ENCODE assay signal across 18 cellular contexts in the genomic region with DNA sequence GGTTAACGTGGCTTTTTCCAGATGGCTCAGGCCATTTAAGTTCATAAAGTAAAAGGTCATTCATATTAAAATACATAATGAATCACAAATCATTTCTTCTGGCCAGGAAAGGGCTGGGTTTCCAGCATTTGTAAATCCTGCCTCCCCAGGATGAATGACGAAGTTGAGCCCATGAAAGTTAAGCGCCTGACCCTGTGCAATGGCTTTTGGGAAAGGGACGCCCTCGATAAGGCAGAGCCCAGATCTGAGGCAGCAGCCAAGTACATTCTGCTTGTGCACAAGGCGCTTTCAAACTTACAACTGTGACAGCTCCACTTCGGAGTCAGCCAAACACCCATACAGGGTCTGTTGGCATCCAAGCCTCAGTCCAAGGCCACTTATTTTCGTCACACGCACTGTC. TPM values are rescaled to one million over a fixed set of nuclear protein-coding genes. Genes with fewer than 3 reads are reported as not detected.
DNase-seq lines count a peak whose midpoint lies in the region; ATAC-seq and TF ChIP-seq lines count a peak whose summit lies in the region.
"Had no signal": no experiment of that assay in that cellular context is flagged by ENCODE, and none has a peak within 500 bp of the region (broad histone marks: within the 10 kb centered on the region; RNA-seq: fewer than 3 reads in every experiment).

No MANE protein-coding gene starts in this region.

- no peaks in the 10 kb centered on the region for H3K27me3 Mint-ChIP-seq in stimulated activated naive CD8-positive, alpha-beta T cell treated with anti-CD3 and anti-CD28 coated beads, Interleukin-15, Interleukin-2, amounts not matched to agents 100 ng/mL and 50 ng/mL, for 24 hours
- no peaks in the 10 kb centered on the region for H3K27me3 Mint-ChIP-seq in natural killer cell (ENCODE audit: low read depth in 2 of 2)
- H3K27me3 Mint-ChIP-seq: stimulated activated memory B cell treated with anti-CD40 and anti-IgM and Interleukin-4, amounts not matched to agents 10 μg/mL and 1 μg/mL and 100 μg/mL, for 72 hours had no signal

- peaks cover 0 to 12% (median 0%) of the 10 kb centered on the region in 3 donors for H3K36me3 ChIP-seq in tibial artery
- H3K36me3 ChIP-seq in brain microvascular endothelial cell (replicated peaks), result no peaks in the 10 kb centered on the region

- no peak for ATAC-seq in stimulated activated naive CD8-positive, alpha-beta T cell treated with anti-CD3 and anti-CD28 coated beads, Interleukin-15, Interleukin-2, amounts not matched to agents 100 U/mL and 50 U/mL, for 24 hours
- peak; percentile 92 for ATAC-seq in Right ventricle myocardium inferior
- ATAC-seq in natural killer cell, result no peak
- no peak for ATAC-seq in GM21825 (IDR thresholded peaks at IDR 0.05; ENCODE audit: unreplicated experiment)
- ATAC-seq: K562; stimulated activated memory B cell treated with anti-CD40 and anti-IgM and Interleukin-4, amounts not matched to agents 10 μg/mL and 1 μg/mL and 100 μg/mL, for 72 hours had no signal

- no peaks in the 10 kb centered on the region for H3K27me3 ChIP-seq in tibial artery
- H3K27me3 ChIP-seq in brain microvascular endothelial cell (replicated peaks), result no peaks in the 10 kb centered on the region

- H3K4me3 Mint-ChIP-seq in stimulated activated naive CD8-positive, alpha-beta T cell treated with anti-CD3 and anti-CD28 coated beads, Interleukin-15, Interleukin-2, amounts not matched to agents 100 ng/mL and 50 ng/mL, for 24 hours, result peak overlapping the region; percentile 16
- peak overlapping the region; percentile 86 for H3K4me3 Mint-ChIP-seq in natural killer cell
- H3K4me3 Mint-ChIP-seq: nephron; stimulated activated memory B cell treated with anti-CD40 and anti-IgM and Interleukin-4, amounts not matched to agents 10 μg/mL and 1 μg/mL and 100 μg/mL, for 72 hours had no signal

- TF ChIP-seq CTCF in natural killer cell (IDR thresholded peaks at IDR 0.05) (no peak), tibial artery (IDR thresholded peaks at IDR 0.05) (no peak), brain microvascular endothelial cell (IDR thresholded peaks at IDR 0.05; ENCODE audit: low read depth, low read length, missing control alignments) (no peak)

- peaks cover 47% of the 10 kb centered on the region for H3K4me1 Mint-ChIP-seq in stimulated activated naive CD8-positive, alpha-beta T cell treated with anti-CD3 and anti-CD28 coated beads, Interleukin-15, Interleukin-2, amounts not matched to agents 100 ng/mL and 50 ng/mL, for 24 hours (ENCODE audit: low read depth)
- peaks cover 63 to 83% of the 10 kb centered on the region in 2 donors for H3K4me1 Mint-ChIP-seq in natural killer cell
- H3K4me1 Mint-ChIP-seq: nephron had no signal

- intact Hi-C loops in Right ventricle myocardium inferior (cut with DNase I) (loop anchor here (5.0 kb wide), 1 partner anchor 42 kb away; no protein-coding TSS in a partner anchor), natural killer cell (cut with micrococcal nuclease) (no loop called here), tibial artery (cut with DNase I; ENCODE audit: low total_unique reads) (no loop called here)

- H3K4me1 ChIP-seq in tibial artery, result no peaks in the 10 kb centered on the region

- peaks cover 9% of the 10 kb centered on the region for H3K9me3 Mint-ChIP-seq in stimulated activated naive CD8-positive, alpha-beta T cell treated with anti-CD3 and anti-CD28 coated beads, Interleukin-15, Interleukin-2, amounts not matched to agents 100 ng/mL and 50 ng/mL, for 24 hours
- H3K9me3 Mint-ChIP-seq in natural killer cell, result peaks cover 0 to 3% of the 10 kb centered on the region in 2 donors
- H3K9me3 Mint-ChIP-seq: nephron; stimulated activated memory B cell treated with anti-CD40 and anti-IgM and Interleukin-4, amounts not matched to agents 10 μg/mL and 1 μg/mL and 100 μg/mL, for 72 hours had no signal

- no peaks in the 10 kb centered on the region for H3K9me3 ChIP-seq in tibial artery

- peaks cover 70% of the 10 kb centered on the region for H3K36me3 Mint-ChIP-seq in stimulated activated naive CD8-positive, alpha-beta T cell treated with anti-CD3 and anti-CD28 coated beads, Interleukin-15, Interleukin-2, amounts not matched to agents 100 ng/mL and 50 ng/mL, for 24 hours (ENCODE audit: low read depth)
- H3K36me3 Mint-ChIP-seq in natural killer cell, result peaks cover 17% of the 10 kb centered on the region
- H3K36me3 Mint-ChIP-seq: stimulated activated memory B cell treated with anti-CD40 and anti-IgM and Interleukin-4, amounts not matched to agents 10 μg/mL and 1 μg/mL and 100 μg/mL, for 72 hours had no signal

- in situ Hi-C loops in brain microvascular endothelial cell (cut with HindIII; ENCODE audit: low pct_ligation_motif_present, low sequenced_read_pairs), result no loop called here

- no peak for DNase-seq in stimulated activated naive CD8-positive, alpha-beta T cell treated with anti-CD3 and anti-CD28 coated beads, Interleukin-15, Interleukin-2, amounts not matched to agents 100 U/mL and 50 U/mL, for 24 hours
- DNase-seq in Right ventricle myocardium inferior (ENCODE audit: missing footprints), result no peak
- no peak for DNase-seq in natural killer cell
- DNase-seq in tibial artery, result no peak
- no peak for DNase-seq in NCI-H1930 (lab: John Stamatoyannopoulos, UW)
- no peak for DNase-seq in brain microvascular endothelial cell
- DNase-seq: DMS 273 treated with DMSO at 0.1 percent for 48 hours; HCEC 1CT; NCI-H1436; NCI-H446; stimulated activated CD4-positive, alpha-beta T cell treated with anti-CD3 and anti-CD28 coated beads, Interleukin-4, amount 100 ng/mL, for 4 hours had no signal

- no peak overlapping the region for H3K27ac Mint-ChIP-seq in stimulated activated naive CD8-positive, alpha-beta T cell treated with anti-CD3 and anti-CD28 coated beads, Interleukin-15, Interleukin-2, amounts not matched to agents 100 ng/mL and 50 ng/mL, for 24 hours
- peak overlapping the region; percentile 72 to 93 for H3K27ac Mint-ChIP-seq in natural killer cell
- H3K27ac Mint-ChIP-seq: nephron; stimulated activated memory B cell treated with anti-CD40 and anti-IgM and Interleukin-4, amounts not matched to agents 10 μg/mL and 1 μg/mL and 100 μg/mL, for 72 hours had no signal

- H3K27ac ChIP-seq in tibial artery (no peak overlapping the region), brain microvascular endothelial cell (no peak overlapping the region)

- H3K4me3 ChIP-seq in tibial artery (no peak overlapping the region), brain microvascular endothelial cell (ENCODE audit: low read depth, low read length) (no peak overlapping the region)
- H3K4me3 ChIP-seq: K562 had no signal

RNA-seq across cellular contexts. Expression of a gene that starts 2.8 kb away (rescaled TPM):
- total RNA-seq in Right ventricle myocardium inferior, result 33.5 TPM
- 100 to 1,000 TPM in 1 of 3 donors, 10 to 100 TPM in 2; 39.7 to 100 (median 51.9) TPM for total RNA-seq in natural killer cell
- total RNA-seq: epithelial cell of proximal tubule, SK-MEL-5 had no signal

RNA-seq across cellular contexts. Expression of a gene that starts 56.2 kb away (rescaled TPM):
- total RNA-seq in Right ventricle myocardium inferior, result 6.2 TPM
- 10 to 100 TPM; 47.5 to 77.5 (median 61.0) TPM for total RNA-seq in natural killer cell
- total RNA-seq: epithelial cell of proximal tubule had no signal
